Comparison of ENCODE assay signal across 15 cellular contexts in the genomic region with DNA sequence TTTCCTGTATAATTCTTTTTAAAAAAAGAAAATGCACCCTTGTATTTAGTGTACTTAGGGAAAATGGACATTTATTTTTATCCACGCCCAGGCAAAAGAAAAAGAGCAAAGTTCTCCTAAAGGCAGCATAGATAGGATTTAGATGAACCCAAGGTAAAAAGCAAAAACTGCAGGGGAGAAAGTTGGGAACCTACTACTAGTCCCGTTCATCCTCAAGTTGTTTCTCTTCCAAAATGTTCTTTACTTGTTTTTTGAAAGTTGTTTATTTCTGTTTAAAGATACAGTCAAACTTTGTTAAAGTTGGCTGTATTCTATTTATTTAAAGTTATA.
"Had no signal": no experiment of that assay in that cellular context is flagged by ENCODE, and none has a peak within 500 bp of the region (broad histone marks: within the 10 kb centered on the region; RNA-seq: fewer than 3 reads in every experiment).

No MANE protein-coding gene starts in this region.

- H3K4me3 ChIP-seq: cardiac muscle cell, lung, skin epidermis had no signal

- H3K27ac ChIP-seq: cardiac muscle cell had no signal

- H3K27me3 ChIP-seq: cardiac muscle cell had no signal

- ATAC-seq: SK-N-SH treated with all-trans-retinoic acid at 6 μM for 48 hours, T-cell, WTC11 had no signal

- H3K36me3 Mint-ChIP-seq: immature natural killer cell, T-cell had no signal

- H3K4me3 Mint-ChIP-seq: activated CD4-positive, alpha-beta T cell treated with anti-CD3 and anti-CD28 coated beads for 36 hours; immature natural killer cell; mesothelial cell of epicardium; nephron progenitor cell; T-cell; WTC11 had no signal

- H3K4me1 Mint-ChIP-seq: mesothelial cell of epicardium, nephron progenitor cell, WTC11 had no signal

- H3K27ac Mint-ChIP-seq: activated CD4-positive, alpha-beta T cell treated with anti-CD3 and anti-CD28 coated beads for 36 hours; activated naive CD4-positive, alpha-beta T cell treated with anti-CD3 and anti-CD28 coated beads, Interleukin-2, amount 50 U/mL, for 72 hours; immature natural killer cell; mesothelial cell of epicardium; nephron progenitor cell; T-cell; WTC11 had no signal

- H3K9me3 Mint-ChIP-seq: immature natural killer cell had no signal

- H3K27me3 Mint-ChIP-seq: activated CD4-positive, alpha-beta T cell treated with anti-CD3 and anti-CD28 coated beads for 36 hours had no signal

- DNase-seq: activated CD4-positive, alpha-beta T cell treated with anti-CD3 and anti-CD28 coated beads for 36 hours; activated CD4-positive, alpha-beta T cell treated with anti-CD3 and anti-CD28 coated beads, Interleukin-2, amount 50 U/mL, for 48 hours; activated gamma-delta T cell treated with Interleukin-2 at 50 U/mL for 16 hours; erythroblast; immature natural killer cell; nephron progenitor cell; nucleus accumbens; T-cell had no signal

- H3K36me3 ChIP-seq: cardiac muscle cell had no signal
